8 cellular contexts compared by ENCODE assay signal in genomic region chr16:970766-971581, GRCh38. TPM values are rescaled to one million over a fixed set of nuclear protein-coding genes. Genes with fewer than 3 reads are reported as not detected.
A peak's percentile ranks its signal among the peaks of the same experiment; 100 is the strongest.
DNase-seq lines count a peak whose midpoint lies in the region; ATAC-seq and TF ChIP-seq lines count a peak whose summit lies in the region.

LMF1 (minus strand) TSS chr16:970984; CDS start chr16:970980, 4 bp downstream.

- POLR2A ChIA-PET in A673 (lab: Charles Lee; ENCODE audit: low non-redundant PET) = no interaction called here

- intact Hi-C loops in A673 (cut with micrococcal nuclease; ENCODE audit: unreplicated experiment) = no loop called here

- peak; percentile 81 for TF ChIP-seq POLR2A in GM18526 (IDR thresholded peaks at IDR 0.05; ENCODE audit: extremely low read depth, insufficient read length)

- H3K36me3 ChIP-seq in A673 (ENCODE audit: insufficient read depth, low read length, poor library complexity, severe bottlenecking) = peaks cover 6% of the 10 kb centered on the region

- peak; percentile 55 for ATAC-seq in HG03064 (IDR thresholded peaks at IDR 0.05; ENCODE audit: low read depth, unreplicated experiment)

- H3K9me3 ChIP-seq in A673 (ENCODE audit: low read depth, low read length, poor library complexity, severe bottlenecking) = no peaks in the 10 kb centered on the region

- no TSS peak for BruUV-seq in A673 (replicated peaks; lab: Mats Ljungman, UMichigan)

- no peak for TF ChIP-seq CTCF in A673 (conservative IDR thresholded peaks at IDR 0.05; ENCODE audit: low read depth, low read length)

- peaks cover 12% of the 10 kb centered on the region for H3K4me1 ChIP-seq in A673 (ENCODE audit: insufficient read depth, low read length, poor library complexity, severe bottlenecking)

- peak within 1 kb of the TSS; percentile 80 for H3K27ac ChIP-seq in A673 (ENCODE audit: low read depth, low read length, poor library complexity, severe bottlenecking)

- peak within 1 kb of the TSS; percentile 94 for H3K4me3 ChIP-seq in A673 (ENCODE audit: low read depth, low read length, poor library complexity, severe bottlenecking)

- CTCF ChIA-PET in A673 (lab: Charles Lee) = interaction anchor here (0.7 kb wide), 1 partner anchor 618 kb away, joined by 4 read pairs; no protein-coding TSS in a partner anchor

- no peaks in the 10 kb centered on the region for H3K27me3 ChIP-seq in A673 (replicated peaks; ENCODE audit: insufficient read depth, low read depth, low read length, poor library complexity)

- peak; percentile 90 for DNase-seq in A673 (ENCODE audit: low spot score)
- DNase-seq in NCI-H345 (lab: John Stamatoyannopoulos, UW) = peak; percentile 86
- peak; percentile 98 for DNase-seq in activated CD4-positive, alpha-beta T cell treated with anti-CD3 and anti-CD28 coated beads for 1 hour
- DNase-seq in cerebellum (ENCODE audit: low spot score) = peak; percentile 96
- DNase-seq in kidney tubule cell (ENCODE audit: low spot score) = peak; percentile 90
- peak; percentile 92 to 93 for DNase-seq in stimulated activated CD4-positive, alpha-beta T cell treated with anti-CD3 and anti-CD28 coated beads, Interleukin-15, amount 100 ng/mL, for 48 hours (ENCODE audit: low read depth in 2 of 2)

RNA-seq across cellular contexts. Expression of gene LMF1, which starts in this region (rescaled TPM):
- total RNA-seq in A673 (2021) (21.0 and 26.3 TPM in 2 replicates), cerebellum (11.4 TPM)

Comparison
In these comparisons a context has a peak if more than half of its experiments do, and no peak if none do; other contexts are left out.
1. Peak in every context shown above with its lines: DNase-seq, ATAC-seq, H3K4me3 ChIP-seq and H3K27ac ChIP-seq.